Comparison of ENCODE assay signal across 14 cellular contexts in genomic region chr20:62208805-62209755, GRCh38. TPM values are rescaled to one million over a fixed set of nuclear protein-coding genes. Genes with fewer than 3 reads are reported as not detected.
A peak's percentile ranks its signal among the peaks of the same experiment; 100 is the strongest.
DNase-seq lines count a peak whose midpoint lies in the region; ATAC-seq and TF ChIP-seq lines count a peak whose summit lies in the region.
"Had no signal": no experiment of that assay in that cellular context is flagged by ENCODE, and none has a peak within 500 bp of the region (broad histone marks: within the 10 kb centered on the region; RNA-seq: fewer than 3 reads in every experiment).

No MANE protein-coding gene starts in this region.

- H3K27ac ChIP-seq in 22Rv1 = no peak overlapping the region
- no peak overlapping the region for H3K27ac ChIP-seq in GM23248
- H3K27ac ChIP-seq: adrenal gland; BLaER1 treated with 17β-estradiol and CSF1 and Interleukin-3, amounts not matched to agents 10 nM and 100 nM had no signal

- H3K4me3 ChIP-seq in GM23248 = no peak overlapping the region
- H3K4me3 ChIP-seq in fibroblast of pulmonary artery (replicated peaks; ENCODE audit: low read depth, low read length) = no peak overlapping the region
- H3K4me3 ChIP-seq: adrenal gland; BLaER1 treated with 17β-estradiol and CSF1 and Interleukin-3, amounts not matched to agents 10 nM and 100 nM; smooth muscle cell had no signal

- H3K9me3 ChIP-seq in GM23248 (ENCODE audit: low read depth) = no peaks in the 10 kb centered on the region
- H3K9me3 ChIP-seq: adrenal gland; BLaER1 treated with 17β-estradiol and CSF1 and Interleukin-3, amounts not matched to agents 10 nM and 100 nM had no signal

- H2AFZ ChIP-seq in GM23248 = no peak overlapping the region

- H4K20me1 ChIP-seq in GM23248 (ENCODE audit: insufficient read depth) = no peaks in the 10 kb centered on the region

- no peaks in the 10 kb centered on the region for H3F3A ChIP-seq in GM23248 (ENCODE audit: insufficient read depth)

- H3K27me3 ChIP-seq in GM23248 (replicated peaks; ENCODE audit: insufficient read depth) = no peaks in the 10 kb centered on the region; the same call in 1 of the 2 replicates

- H3K9me2 ChIP-seq in GM23248 (ENCODE audit: insufficient read depth) = no peaks in the 10 kb centered on the region

- DNase-seq in GM23248 = peak; percentile 33
- peak; percentile 46 for DNase-seq in SHP77 treated with DMSO at 0.1 percent for 48 hours (lab: John Stamatoyannopoulos, UW)
- peak; percentile 8 for DNase-seq in fibroblast of pulmonary artery (ENCODE audit: low read depth)
- no peak for DNase-seq in superior temporal gyrus (ENCODE audit: extremely low spot score)
- no peak for DNase-seq in NCI-H146 treated with DMSO at 0.1 percent for 48 hours (lab: John Stamatoyannopoulos, UW; ENCODE audit: unreplicated experiment)
- no peak for DNase-seq in activated CD4-positive, alpha-beta T cell treated with anti-CD3 and anti-CD28 coated beads, Interleukin-2, amount 50 U/mL, for 48 hours
- DNase-seq: HFFc6, NCI-H510A treated with DMSO at 0.1 percent for 48 hours, T-helper 1 cell had no signal

- no peaks in the 10 kb centered on the region for H3K36me3 ChIP-seq in GM23248 (ENCODE audit: low read depth)
- H3K36me3 ChIP-seq: adrenal gland; BLaER1 treated with 17β-estradiol and CSF1 and Interleukin-3, amounts not matched to agents 10 nM and 100 nM had no signal

- TF ChIP-seq CTCF in 22Rv1 (IDR thresholded peaks at IDR 0.05) (0 out of 2 replicates have a peak, but pooled peaks have one; percentile 10), fibroblast of pulmonary artery (IDR thresholded peaks at IDR 0.05; ENCODE audit: low read length, missing control alignments) (no peak)

- H3K9ac ChIP-seq in GM23248 = no peak overlapping the region
- H3K9ac ChIP-seq: BLaER1 treated with 17β-estradiol and CSF1 and Interleukin-3, amounts not matched to agents 10 nM and 100 nM had no signal

- 30 to 33% methylated on average over 25 to 27 of the region's 27 CpGs for WGBS in GM23248 (ENCODE audit: low coverage in 1 of 2, low lambda C conversion rate in 2 of 2, missing lambda C conversion rate in 2 of 2), 2 experiments

- in situ Hi-C loops in GM23248 (cut with MboI) = no loop called here

- H3K4me2 ChIP-seq in GM23248 (ENCODE audit: unreplicated experiment) = no peak overlapping the region
- H3K4me2 ChIP-seq: smooth muscle cell had no signal

- no peaks in the 10 kb centered on the region for H3K4me1 ChIP-seq in GM23248 (ENCODE audit: insufficient read depth)
- H3K4me1 ChIP-seq: adrenal gland had no signal

- ATAC-seq in HG02623 (IDR thresholded peaks at IDR 0.05; ENCODE audit: unreplicated experiment) = no peak

- H3K79me2 ChIP-seq in GM23248 (ENCODE audit: insufficient read depth) = no peaks in the 10 kb centered on the region

RNA-seq across cellular contexts. Expression of gene HRH3, which starts 11.0 kb away (rescaled TPM):
- total RNA-seq in GM23248 (2014; rRNA removed; shearing (Covaris generic)) = not detected in 2 replicates
- not detected in 2 replicates for polyA plus RNA-seq in GM23248 (2016; fragmentation: Nextera tagmentation; extraction: Ambion mirVana)
- total RNA-seq: HFFc6, smooth muscle cell had no signal
- polyA plus RNA-seq: smooth muscle cell had no signal

RNA-seq across cellular contexts. Expression of gene MTG2, which starts 26.3 kb away (rescaled TPM):
- total RNA-seq in GM23248 (2014; rRNA removed; shearing (Covaris generic)) = 20.2 and 30.5 TPM in 2 replicates
- 17.3 and 17.5 TPM in 2 replicates for polyA plus RNA-seq in GM23248 (2016; fragmentation: Nextera tagmentation; extraction: Ambion mirVana)

RNA-seq across cellular contexts. Expression of gene OSBPL2, which starts 29.2 kb away (rescaled TPM):
- total RNA-seq in GM23248 (2014; rRNA removed; shearing (Covaris generic)) = 22.4 and 27.9 TPM in 2 replicates
- polyA plus RNA-seq in GM23248 (2016; fragmentation: Nextera tagmentation; extraction: Ambion mirVana) = 22.2 and 24.8 TPM in 2 replicates

Comparison
In these comparisons a context has a peak if more than half of its experiments do, and no peak if none do; other contexts are left out.
1. DNase-seq: peak in GM23248 (single experiment), SHP77 treated with DMSO at 0.1 percent for 48 hours (single experiment) and fibroblast of pulmonary artery (single experiment); none in superior temporal gyrus (single experiment), NCI-H146 treated with DMSO at 0.1 percent for 48 hours (single experiment) and activated CD4-positive, alpha-beta T cell treated with anti-CD3 and anti-CD28 coated beads, Interleukin-2, amount 50 U/mL, for 48 hours (0 of 2).